Comparison of ENCODE assay signal across 8 cellular contexts in genomic region chr11:1262172-1263006, GRCh38. TPM values are rescaled to one million over a fixed set of nuclear protein-coding genes. Genes with fewer than 3 reads are reported as not detected.
DNase-seq lines count a peak whose midpoint lies in the region; ATAC-seq and TF ChIP-seq lines count a peak whose summit lies in the region.

No MANE protein-coding gene starts in this region.

- no peaks in the 10 kb centered on the region for H3K27me3 ChIP-seq in BE2C
- no peaks in the 10 kb centered on the region for H3K27me3 ChIP-seq in IMR-90 (ENCODE audit: control insufficient read depth, insufficient read depth, low read length)
- no peaks in the 10 kb centered on the region for H3K27me3 ChIP-seq in Peyer's patch
- H3K27me3 ChIP-seq in esophagus squamous epithelium: peaks cover 0 to 5% (median 0%) of the 10 kb centered on the region in 4 donors

- peak overlapping the region; percentile 98 for H2AK9ac ChIP-seq in IMR-90 (replicated peaks; ENCODE audit: low read depth, low read length, poor library complexity)

- H4K8ac ChIP-seq in IMR-90 (ENCODE audit: low read depth in 2 of 2, low read length in 2 of 2): peak overlapping the region; percentile 91 to 94

- H3K36me3 ChIP-seq in BE2C (no peaks in the 10 kb centered on the region), IMR-90 (ENCODE audit: control insufficient read depth, insufficient read depth, low read length) (no peaks in the 10 kb centered on the region), Peyer's patch (no peaks in the 10 kb centered on the region), esophagus squamous epithelium (no peaks in the 10 kb centered on the region)

- intact Hi-C loops in IMR-90 (cut with micrococcal nuclease) (loop anchor here (5.0 kb wide), 1 partner anchor 125 kb away; the partner anchor contains the start of gene BRSK2), esophagus squamous epithelium (cut with DNase I) (no loop called here)

- CTCF ChIA-PET in IMR-90 (lab: Yijun Ruan, JAX): no interaction called here

- peak overlapping the region; percentile 68 for H3K4ac ChIP-seq in IMR-90 (ENCODE audit: low read depth, low read length)

- H3K14ac ChIP-seq in IMR-90 (replicated peaks; ENCODE audit: low read depth, low read length): peak overlapping the region; percentile 64; the same call in 1 of the 2 replicates

- H2BK15ac ChIP-seq in IMR-90 (ENCODE audit: low read depth, low read length): no peak overlapping the region

- H3K9me1 ChIP-seq in IMR-90 (ENCODE audit: insufficient read depth, low read length): peaks cover 5% of the 10 kb centered on the region; the same call in 1 of the 2 replicates

- H3K27ac ChIP-seq in IMR-90 (ENCODE audit: insufficient read depth, low read length): peak overlapping the region; percentile 5; the same call in 1 of the 2 replicates
- peak overlapping the region; percentile 59 to 81 (median 77) for H3K27ac ChIP-seq in Peyer's patch
- peak overlapping the region; percentile 46 to 86 (median 78) for H3K27ac ChIP-seq in esophagus squamous epithelium

- in situ Hi-C loops in IMR-90 (cut with MboI; ENCODE audit: low sequenced_read_pairs): no loop called here

- POLR2A ChIA-PET in IMR-90 (lab: Charles Lee; ENCODE audit: unreplicated experiment): no interaction called here

- ATAC-seq in GM19452 (IDR thresholded peaks at IDR 0.05; ENCODE audit: unreplicated experiment) (peak; percentile 77), IMR-90 (ENCODE audit: low read depth) (peak; percentile 98)

- no peak for TF ChIP-seq RAD21 in IMR-90 (IDR thresholded peaks at IDR 0.05; ENCODE audit: low read length)

- BruUV-seq in IMR-90 (replicated peaks; lab: Mats Ljungman, UMichigan): no TSS peak

- no peaks in the 10 kb centered on the region for H3K4me1 ChIP-seq in BE2C
- H3K4me1 ChIP-seq in IMR-90 (ENCODE audit: control insufficient read depth, insufficient read depth, low read length): peaks cover 11% of the 10 kb centered on the region
- H3K4me1 ChIP-seq in Peyer's patch: peaks cover 0 to 15% (median 9%) of the 10 kb centered on the region in 4 donors
- peaks cover 15 to 20% (median 19%) of the 10 kb centered on the region in 3 donors for H3K4me1 ChIP-seq in esophagus squamous epithelium

- peak overlapping the region; percentile 98 for H2AFZ ChIP-seq in IMR-90 (replicated peaks; ENCODE audit: low read length, poor library complexity)

- no peak overlapping the region for H3K18ac ChIP-seq in IMR-90 (ENCODE audit: low read depth, low read length)

- TF ChIP-seq POLR2A in IMR-90 (IDR thresholded peaks at IDR 0.05; ENCODE audit: low read depth, low read length): 0 out of 2 replicates have a peak, but pooled peaks have one; percentile 38
- peak; percentile 16 to 74 for TF ChIP-seq POLR2A in Peyer's patch (IDR thresholded peaks at IDR 0.05)
- TF ChIP-seq POLR2A in esophagus squamous epithelium (IDR thresholded peaks at IDR 0.05): peak in 1 of 4 donors; percentile 46

- no peak overlapping the region for H2BK120ac ChIP-seq in IMR-90 (ENCODE audit: low read depth, low read length)

- peak overlapping the region; percentile 0 for H2BK5ac ChIP-seq in IMR-90 (ENCODE audit: low read depth, low read length, poor library complexity, severe bottlenecking)

- no peak overlapping the region for H3K56ac ChIP-seq in IMR-90 (ENCODE audit: extremely low read depth, insufficient read depth, low read length)

- peak overlapping the region; percentile 75 for H3K4me2 ChIP-seq in IMR-90 (ENCODE audit: low read depth, low read length)

- dilution Hi-C loops in IMR-90 (cut with HindIII; ENCODE audit: low sequenced_read_pairs, unreplicated experiment): no loop called here

- H3K9me3 ChIP-seq in BE2C: no peaks in the 10 kb centered on the region
- no peaks in the 10 kb centered on the region for H3K9me3 ChIP-seq in IMR-90 (ENCODE audit: control insufficient read depth, insufficient read depth, low read length)
- peaks cover 0 to 6% (median 0%) of the 10 kb centered on the region in 4 donors for H3K9me3 ChIP-seq in Peyer's patch
- no peaks in the 10 kb centered on the region for H3K9me3 ChIP-seq in esophagus squamous epithelium

- H3K79me1 ChIP-seq in IMR-90 (ENCODE audit: low read depth in 1 of 2, low read length in 2 of 2): no peaks in the 10 kb centered on the region

- DNase-seq in BE2C: peak; percentile 83
- DNase-seq in IMR-90: peak; percentile 89
- DNase-seq in Peyer's patch: peak; percentile 87 to 96 (median 95)
- DNase-seq in activated T-helper 1 cell treated with Interleukin-2 at 50 U/mL for 16 hours (ENCODE audit: low read depth): peak; percentile 72
- peak; percentile 68 for DNase-seq in esophagus squamous epithelium (lab: John Stamatoyannopoulos, UW)
- DNase-seq in myocyte (ENCODE audit: low read depth): peak; percentile 87
- peak; percentile 68 to 76 for DNase-seq in stimulated activated CD8-positive, alpha-beta memory T cell treated with anti-CD3 and anti-CD28 coated beads, Interleukin-7, amount 100 ng/mL, for 1 hour (ENCODE audit: low read depth in 2 of 2)

- H3K9ac ChIP-seq in IMR-90 (ENCODE audit: low read depth, low read length): peak overlapping the region; percentile 41

- peak overlapping the region; percentile 32 for H4K5ac ChIP-seq in IMR-90 (ENCODE audit: low read depth, low read length)

- peak overlapping the region; percentile 54 for H4K91ac ChIP-seq in IMR-90 (ENCODE audit: insufficient read depth, low read depth, low read length)

- WGBS in IMR-90 (ENCODE audit: extremely low coverage in 2 of 2, insufficient read length in 1 of 2), 2 experiments: 20% methylated on average over 15 of the region's 31 CpGs; no CpG with 5 or more reads in 1 of the 2 experiments
- 18 to 20% methylated on average over 2 to 7 of the region's 31 CpGs for WGBS in esophagus squamous epithelium, 2 donors

- peak overlapping the region; percentile 60; the same call in 1 of the 2 replicates for H2AK5ac ChIP-seq in IMR-90 (ENCODE audit: low read depth, low read length)

- no peaks in the 10 kb centered on the region for H4K20me1 ChIP-seq in IMR-90 (ENCODE audit: insufficient read depth, low read length)

- TF ChIP-seq CTCF in BE2C (IDR thresholded peaks at IDR 0.05; ENCODE audit: low read depth, low read length) (no peak), IMR-90 (conservative IDR thresholded peaks at IDR 0.05; ENCODE audit: low read depth, low read length) (no peak), Peyer's patch (IDR thresholded peaks at IDR 0.05) (no peak), esophagus squamous epithelium (IDR thresholded peaks at IDR 0.05) (peak in 1 of 6 experiments; percentile 6)

- H3K23ac ChIP-seq in IMR-90 (ENCODE audit: low read depth, low read length): no peak overlapping the region

- H3K4me3 ChIP-seq in BE2C (ENCODE audit: low read depth, low read length): peak overlapping the region; percentile 50
- peak overlapping the region; percentile 35 for H3K4me3 ChIP-seq in IMR-90 (ENCODE audit: insufficient read depth, low read depth, low read length)
- H3K4me3 ChIP-seq in Peyer's patch: peak overlapping the region; percentile 40 to 59 (median 54)
- peak overlapping the region; percentile 11 to 74 (median 52) for H3K4me3 ChIP-seq in esophagus squamous epithelium

- no peak overlapping the region for H2BK20ac ChIP-seq in IMR-90 (ENCODE audit: low read depth, low read length)

TF ChIP-seq in IMR-90, 13 proteins besides CTCF, POLR2A, EP300 and RAD21 (continues in another document):
- TF ChIP-seq ELK1 (IDR thresholded peaks at IDR 0.05; ENCODE audit: borderline replicate concordance, low read depth, low read length) (no peak), BHLHE40 (IDR thresholded peaks at IDR 0.05; ENCODE audit: low read depth, low read length) (peak; percentile 98), MAFK (IDR thresholded peaks at IDR 0.05; ENCODE audit: low read depth, low read length) (no peak), RFX5 (IDR thresholded peaks at IDR 0.05; ENCODE audit: low read depth, low read length) (no peak), CHD1 (IDR thresholded peaks at IDR 0.05; ENCODE audit: low read depth, low read length) (no peak), FOS (IDR thresholded peaks at IDR 0.05; ENCODE audit: low read depth, low read length) (no peak), RCOR1 (IDR thresholded peaks at IDR 0.05; ENCODE audit: insufficient replicate concordance, low read length) (peak; percentile 40), NFE2L2 (IDR thresholded peaks at IDR 0.05; ENCODE audit: low read depth, low read length) (no peak)
- TF ChIP-seq, protein P1, sequence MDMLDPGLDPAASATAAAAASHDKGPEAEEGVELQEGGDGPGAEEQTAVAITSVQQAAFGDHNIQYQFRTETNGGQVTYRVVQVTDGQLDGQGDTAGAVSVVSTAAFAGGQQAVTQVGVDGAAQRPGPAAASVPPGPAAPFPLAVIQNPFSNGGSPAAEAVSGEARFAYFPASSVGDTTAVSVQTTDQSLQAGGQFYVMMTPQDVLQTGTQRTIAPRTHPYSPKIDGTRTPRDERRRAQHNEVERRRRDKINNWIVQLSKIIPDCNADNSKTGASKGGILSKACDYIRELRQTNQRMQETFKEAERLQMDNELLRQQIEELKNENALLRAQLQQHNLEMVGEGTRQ (IDR thresholded peaks at IDR 0.05; ENCODE audit: low read depth, low read length): peak; percentile 95

RNA-seq across cellular contexts. Expression of gene MUC5B, which starts 39.5 kb away (rescaled TPM):
- not detected for polyA plus RNA-seq in BE2C (2012; ENCODE audit: insufficient read depth, insufficient read length, low read depth)
- total RNA-seq in IMR-90 (2012; rRNA removed) (not detected in 2 replicates), Peyer's patch (10 to 100 TPM in 2 of 4 donors, 1 to 10 TPM in 1, under 1 TPM in 1; 0.18 to 25.6 (median 10.5) TPM), esophagus squamous epithelium (100 to 1,000 TPM in 1 of 4 donors, 1 to 10 TPM in 1, under 1 TPM in 2; 0.04 to 139 (median 1.6) TPM), myocyte (not detected in 2 replicates)
- polyA plus RNA-seq in IMR-90 (2012; rRNA removed): not detected in 2 replicates
- polyA plus RNA-seq in IMR-90 (2012; cell fraction: cytosol; rRNA removed): not detected in 2 replicates
- not detected in 2 replicates for polyA plus RNA-seq in IMR-90 (2012; cell fraction: nucleus; rRNA removed; ENCODE audit: low replicate concordance)
- polyA plus RNA-seq in myocyte (2012): 0.05 TPM

RNA-seq across cellular contexts. Expression of gene TOLLIP, which starts 47.0 kb away (rescaled TPM):
- polyA plus RNA-seq in BE2C (2012; ENCODE audit: insufficient read depth, insufficient read length, low read depth): 38.5 TPM
- 18.9 and 19.7 TPM in 2 replicates for total RNA-seq in IMR-90 (2012; rRNA removed)
- polyA plus RNA-seq in IMR-90 (2012; rRNA removed): 42.9 and 44.7 TPM in 2 replicates
- polyA plus RNA-seq in IMR-90 (2012; cell fraction: cytosol; rRNA removed): 45.2 and 62.0 TPM in 2 replicates
- polyA plus RNA-seq in IMR-90 (2012; cell fraction: nucleus; rRNA removed; ENCODE audit: low replicate concordance): 24.1 and 56.7 TPM in 2 replicates
- 10 to 100 TPM; 43.7 to 77.3 (median 70.6) TPM for total RNA-seq in Peyer's patch
- 100 to 1,000 TPM in 1 of 4 donors, 10 to 100 TPM in 3; 53.0 to 106 (median 63.6) TPM for total RNA-seq in esophagus squamous epithelium
- total RNA-seq in myocyte: 38.9 and 41.6 TPM in 2 replicates
- polyA plus RNA-seq in myocyte (2012): 88.0 TPM

Comparison
In these comparisons a context has a peak if more than half of its experiments do, and no peak if none do; other contexts are left out.
1. Peak in every context shown above with its lines: DNase-seq, ATAC-seq, H3K4me3 ChIP-seq and H3K27ac ChIP-seq.
2. H3K27ac ChIP-seq: peak in every context shown above with its lines; median percentile 78 in esophagus squamous epithelium; 77 in Peyer's patch; 5 in IMR-90.